Comparison of ENCODE assay signal across 13 cellular contexts in the genomic region with DNA sequence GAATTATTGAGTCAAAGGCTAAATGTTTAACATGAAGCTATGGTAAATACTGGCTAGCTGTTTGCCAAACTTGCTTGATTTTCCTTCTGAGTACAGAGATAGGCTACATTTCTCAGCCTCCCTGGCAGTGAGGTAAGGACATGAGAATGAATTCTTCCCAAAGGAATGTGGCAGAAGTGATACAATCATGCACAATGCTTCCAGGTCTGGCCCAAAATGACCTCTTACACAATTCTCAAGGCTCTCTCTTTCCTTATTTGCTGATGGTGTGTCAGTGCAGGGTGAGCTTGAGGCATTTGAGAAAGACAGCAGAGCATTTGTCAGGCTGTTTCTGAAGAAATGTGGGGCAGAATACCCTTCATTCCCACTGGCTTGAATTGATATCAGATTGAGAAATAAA.
A peak's percentile ranks its signal among the peaks of the same experiment; 100 is the strongest.
DNase-seq lines count a peak whose midpoint lies in the region; ATAC-seq and TF ChIP-seq lines count a peak whose summit lies in the region.
"Had no signal": no experiment of that assay in that cellular context is flagged by ENCODE, and none has a peak within 500 bp of the region (broad histone marks: within the 10 kb centered on the region; RNA-seq: fewer than 3 reads in every experiment).

No MANE protein-coding gene starts in this region.

- H2BK5ac ChIP-seq in mesenchymal stem cell (ENCODE audit: low read depth, low read length, poor library complexity, severe bottlenecking): no peak overlapping the region

- H2AK5ac ChIP-seq in mesenchymal stem cell (ENCODE audit: low read length, severe bottlenecking): no peak overlapping the region

- H3K36me3 ChIP-seq in mesenchymal stem cell (ENCODE audit: control insufficient read depth in 1 of 2, insufficient read depth in 2 of 2, low read depth in 1 of 2, low read length in 2 of 2) (no peaks in the 10 kb centered on the region), SJCRH30 (no peaks in the 10 kb centered on the region)

- H3K4me3 ChIP-seq in AG09309 (ENCODE audit: control insufficient read depth, low read depth, low read length) (no peak overlapping the region), cardiac fibroblast (replicated peaks in 1 of 2; ENCODE audit: low read depth in 2 of 2, low read length in 2 of 2) (no peak overlapping the region), mesenchymal stem cell (ENCODE audit: insufficient read depth in 1 of 2, low read depth in 1 of 2, low read length in 2 of 2) (no peak overlapping the region), SJCRH30 (no peak overlapping the region)

- no peaks in the 10 kb centered on the region for H3K27me3 ChIP-seq in mesenchymal stem cell (ENCODE audit: control insufficient read depth in 1 of 2, insufficient read depth in 1 of 2, low read length in 2 of 2)
- H3K27me3 ChIP-seq in SJCRH30: no peaks in the 10 kb centered on the region; the same call in 1 of the 2 replicates

- H2BK12ac ChIP-seq in mesenchymal stem cell (ENCODE audit: low read length in 2 of 2): no peak overlapping the region

- no peaks in the 10 kb centered on the region for H3K79me1 ChIP-seq in mesenchymal stem cell (replicated peaks; ENCODE audit: low read length, poor library complexity, severe bottlenecking)

- H2AFZ ChIP-seq in mesenchymal stem cell (ENCODE audit: low read depth, low read length): no peak overlapping the region

- DNase-seq in AG09309 (ENCODE audit: low read depth): peak; percentile 55
- peak; percentile 83 for DNase-seq in LHCN-M2 (ENCODE audit: low read depth)
- peak; percentile 68 to 91 for DNase-seq in cardiac fibroblast (ENCODE audit: low read depth in 2 of 2)
- DNase-seq in mesenchymal stem cell: peak; percentile 62
- no peak for DNase-seq in retina
- no peak for DNase-seq in SJCRH30
- no peak for DNase-seq in NCI-H446 treated with DMSO at 0.1 percent for 48 hours (lab: John Stamatoyannopoulos, UW)
- DNase-seq: activated CD4-positive, CD25-positive, alpha-beta regulatory T cell; GOT3; NCI-H2227 treated with DMSO at 0.1 percent for 48 hours; Right ventricle myocardium superior had no signal

- peaks cover 2% of the 10 kb centered on the region for H3K4me1 ChIP-seq in mesenchymal stem cell (ENCODE audit: control insufficient read depth, insufficient read depth, low read depth, low read length)
- H3K4me1 ChIP-seq in SJCRH30: no peaks in the 10 kb centered on the region

- H3K4ac ChIP-seq in mesenchymal stem cell (ENCODE audit: low read depth in 1 of 2, low read length in 2 of 2): no peak overlapping the region

- no peak overlapping the region for H2BK15ac ChIP-seq in mesenchymal stem cell (ENCODE audit: low read depth, poor library complexity, severe bottlenecking)

- no peak overlapping the region for H3K14ac ChIP-seq in mesenchymal stem cell (ENCODE audit: low read length in 2 of 2)

- H2BK120ac ChIP-seq in mesenchymal stem cell (ENCODE audit: low read depth, low read length): no peak overlapping the region

- no peak overlapping the region for H4K8ac ChIP-seq in mesenchymal stem cell (ENCODE audit: low read length)

- peak overlapping the region; percentile 39 for H3K9ac ChIP-seq in mesenchymal stem cell (ENCODE audit: low read length)

- H3K9me3 ChIP-seq in mesenchymal stem cell (ENCODE audit: control insufficient read depth, low read length) (no peaks in the 10 kb centered on the region), SJCRH30 (replicated peaks) (no peaks in the 10 kb centered on the region)

- H3K4me2 ChIP-seq in mesenchymal stem cell (ENCODE audit: low read length, poor library complexity, severe bottlenecking): no peak overlapping the region

- H3K23ac ChIP-seq in mesenchymal stem cell (ENCODE audit: low read length in 2 of 2): no peak overlapping the region

- ATAC-seq in HG03175 (IDR thresholded peaks at IDR 0.05; ENCODE audit: unreplicated experiment): no peak

- H4K91ac ChIP-seq in mesenchymal stem cell (ENCODE audit: low read length): no peak overlapping the region

- H3K27ac ChIP-seq in mesenchymal stem cell (ENCODE audit: low read length, poor library complexity, severe bottlenecking): peak overlapping the region; percentile 74
- no peak overlapping the region for H3K27ac ChIP-seq in SJCRH30
- H3K27ac ChIP-seq: C4-2B had no signal

- no peak overlapping the region for H3K18ac ChIP-seq in mesenchymal stem cell (ENCODE audit: low read depth in 1 of 2, low read length in 2 of 2)

- TF ChIP-seq CTCF in AG09309 (IDR thresholded peaks at IDR 0.05; ENCODE audit: control insufficient read depth, insufficient read depth, low read depth, low read length, missing control alignments): no peak
- TF ChIP-seq CTCF in cardiac fibroblast (IDR thresholded peaks at IDR 0.05; ENCODE audit: low read depth, low read length): no peak

Comparison
In these comparisons a context has a peak if more than half of its experiments do, and no peak if none do; other contexts are left out.
1. DNase-seq: peak in AG09309 (single experiment), LHCN-M2 (single experiment), cardiac fibroblast (2 of 2) and mesenchymal stem cell (single experiment); none in retina (single experiment), SJCRH30 (0 of 2) and NCI-H446 treated with DMSO at 0.1 percent for 48 hours (single experiment).